In the genomic region with DNA sequence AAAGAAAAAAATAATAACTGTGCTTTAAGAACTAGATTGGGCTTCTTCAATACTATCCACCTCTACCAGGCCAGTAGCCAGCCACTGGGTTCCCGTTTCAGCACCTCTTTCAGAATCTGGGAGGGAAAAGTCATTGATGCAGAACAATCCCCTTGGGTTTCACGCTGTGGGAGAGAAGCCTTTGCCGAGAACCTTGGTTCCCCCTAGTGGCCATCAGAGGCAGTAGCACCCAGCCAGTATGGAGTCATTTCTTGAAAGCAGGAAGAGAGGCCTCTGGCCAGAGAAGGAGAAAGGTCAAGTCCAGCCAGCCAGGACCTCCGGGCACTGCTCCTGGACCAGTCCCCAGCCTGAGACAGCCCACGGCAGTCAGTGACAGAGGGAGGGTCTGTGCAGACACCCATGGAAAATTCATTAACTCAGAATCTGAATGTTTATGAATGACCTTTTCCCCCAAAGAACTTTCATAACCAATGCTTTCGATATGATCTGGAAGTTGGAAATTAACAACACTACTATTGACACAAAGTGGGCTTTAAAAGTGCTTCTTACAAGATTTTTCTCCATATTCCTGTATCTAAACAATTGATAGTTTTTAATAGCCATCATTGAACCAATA, we compare ENCODE assay signal across 8 cellular contexts.
DNase-seq lines count a peak whose midpoint lies in the region; ATAC-seq and TF ChIP-seq lines count a peak whose summit lies in the region.

No MANE protein-coding gene starts in this region.

- DNase-seq in AG09309 (ENCODE audit: low read depth): peak; percentile 25
- peak; percentile 78 for DNase-seq in NCI-H2171 (lab: John Stamatoyannopoulos, UW)
- DNase-seq in caudate nucleus (lab: John Stamatoyannopoulos, UW): peak in 50 of 61 donors; percentile 3 to 68 (median 31)
- peak; percentile 75 for DNase-seq in kidney glomerular epithelial cell (lab: John Stamatoyannopoulos, UW)
- DNase-seq in stimulated activated CD4-positive, alpha-beta T cell treated with anti-CD3 and anti-CD28 coated beads, Interleukin-2, amount 100 ng/mL, for 48 hours: peak; percentile 36 to 37

- ATAC-seq in GM18861 (IDR thresholded peaks at IDR 0.05; ENCODE audit: unreplicated experiment) (peak; percentile 93), HG03060 (IDR thresholded peaks at IDR 0.05; ENCODE audit: low read depth, unreplicated experiment) (peak; percentile 76)

- H3K4me3 ChIP-seq in AG09309 (ENCODE audit: control insufficient read depth, low read depth, low read length) (no peak overlapping the region), WI38 (ENCODE audit: low read depth, low read length) (no peak overlapping the region)

- H3K27ac ChIP-seq in caudate nucleus (ENCODE audit: low read depth, low read length): no peak overlapping the region

- peak; percentile 98 for TF ChIP-seq CTCF in AG09309 (IDR thresholded peaks at IDR 0.05; ENCODE audit: control insufficient read depth, insufficient read depth, low read depth, low read length, missing control alignments)
- peak; percentile 99 for TF ChIP-seq CTCF in WI38 (IDR thresholded peaks at IDR 0.05; ENCODE audit: low read depth, low read length)

Comparison
In these comparisons a context has a peak if more than half of its experiments do, and no peak if none do; other contexts are left out.
1. DNase-seq: peak in every context shown above with its lines; median percentile 78 in NCI-H2171; 75 in kidney glomerular epithelial cell; 36 in stimulated activated CD4-positive, alpha-beta T cell treated with anti-CD3 and anti-CD28 coated beads, Interleukin-2, amount 100 ng/mL, for 48 hours; 31 in caudate nucleus; 25 in AG09309.